ENCODE assay signal across 23 cellular contexts in genomic region chr19:1813837-1814217, GRCh38. TPM values are rescaled to one million over a fixed set of nuclear protein-coding genes. Genes with fewer than 3 reads are reported as not detected.
DNase-seq lines count a peak whose midpoint lies in the region; ATAC-seq and TF ChIP-seq lines count a peak whose summit lies in the region.
"Had no signal": no experiment of that assay in that cellular context is flagged by ENCODE, and none has a peak within 500 bp of the region (broad histone marks: within the 10 kb centered on the region; RNA-seq: fewer than 3 reads in every experiment).

No MANE protein-coding gene starts in this region.

- H3K4me3 ChIP-seq in BLaER1 = no peak overlapping the region
- peak overlapping the region; percentile 77 for H3K4me3 ChIP-seq in Loucy (ENCODE audit: low read length, poor library complexity, severe bottlenecking)

- H3K36me3 ChIP-seq in BLaER1 = peaks cover 45% of the 10 kb centered on the region
- peaks cover 27% of the 10 kb centered on the region; the same call in 1 of the 2 replicates for H3K36me3 ChIP-seq in Loucy (ENCODE audit: insufficient read depth, low read length)

- peaks cover 12% of the 10 kb centered on the region for H3K36me3 Mint-ChIP-seq in activated CD4-positive, alpha-beta T cell treated with anti-CD3 and anti-CD28 coated beads, Interleukin-2, amount 10 ng/mL, durations not matched to agents 7 days and 5 days (ENCODE audit: low read depth)
- H3K36me3 Mint-ChIP-seq in activated T-helper 17 cell treated with anti-CD3 and anti-CD28 coated beads, Interleukin-2, amount 50 U/mL, for 72 hours (ENCODE audit: low read depth) = peaks cover 13% of the 10 kb centered on the region
- H3K36me3 Mint-ChIP-seq: activated naive CD4-positive, alpha-beta T cell treated with anti-CD3 and anti-CD28 coated beads, Interleukin-2, amount 50 U/mL, for 72 hours had no signal

- peak overlapping the region; percentile 60; the same call in 1 of the 2 replicates for H3K9ac ChIP-seq in BLaER1
- peak overlapping the region; percentile 94 for H3K9ac ChIP-seq in Loucy (ENCODE audit: low read depth, low read length, poor library complexity, severe bottlenecking)

- H3K27ac Mint-ChIP-seq in activated CD4-positive, alpha-beta T cell treated with anti-CD3 and anti-CD28 coated beads, Interleukin-2, amount 10 ng/mL, durations not matched to agents 7 days and 5 days = peak overlapping the region; percentile 68
- no peak overlapping the region for H3K27ac Mint-ChIP-seq in activated T-helper 17 cell treated with anti-CD3 and anti-CD28 coated beads, Interleukin-2, amount 50 U/mL, for 72 hours
- H3K27ac Mint-ChIP-seq: activated T-cell treated with anti-CD3 and anti-CD28 coated beads, Interleukin-2, amount 50 U/mL, for 24 hours had no signal

- CTCF ChIA-PET in activated CD4-positive, alpha-beta T cell treated with anti-CD3 and anti-CD28 coated beads, Interleukin-2, amount 10 ng/mL, durations not matched to agents 7 days and 5 days (lab: Charles Lee) = interaction anchor here (0.9 to 2.8 kb wide), 3 partner anchors 13 to 268 kb away, joined by 3 to 17 read pairs (median 5); no protein-coding TSS in a partner anchor

- H4K20me1 ChIP-seq in BLaER1 (peaks cover 52% of the 10 kb centered on the region), Loucy (ENCODE audit: insufficient read depth, low read length, poor library complexity, severe bottlenecking) (no peaks in the 10 kb centered on the region)

- peak overlapping the region; percentile 36 for H3K27ac ChIP-seq in BLaER1
- H3K27ac ChIP-seq: suprapubic skin had no signal

- POLR2A ChIA-PET in activated CD4-positive, alpha-beta T cell treated with anti-CD3 and anti-CD28 coated beads, Interleukin-2, amount 10 ng/mL, durations not matched to agents 7 days and 5 days (lab: Charles Lee) = no interaction called here

- no peaks in the 10 kb centered on the region for H3K27me3 Mint-ChIP-seq in activated CD4-positive, alpha-beta T cell treated with anti-CD3 and anti-CD28 coated beads, Interleukin-2, amount 10 ng/mL, durations not matched to agents 7 days and 5 days
- no peaks in the 10 kb centered on the region for H3K27me3 Mint-ChIP-seq in activated T-helper 17 cell treated with anti-CD3 and anti-CD28 coated beads, Interleukin-2, amount 50 U/mL, for 72 hours
- H3K27me3 Mint-ChIP-seq: activated T-cell treated with anti-CD3 and anti-CD28 coated beads, Interleukin-2, amount 50 U/mL, for 24 hours had no signal

- H3K4me2 ChIP-seq in BLaER1 (peak overlapping the region; percentile 79), Loucy (ENCODE audit: low read depth, low read length, poor library complexity, severe bottlenecking) (peak overlapping the region; percentile 94)

- H3K4me1 ChIP-seq in BLaER1 (peaks cover 58% of the 10 kb centered on the region), Loucy (ENCODE audit: insufficient read depth, low read length, poor library complexity, severe bottlenecking) (peaks cover 24% of the 10 kb centered on the region)
- H3K4me1 ChIP-seq: BE2C had no signal

- peaks cover 16% of the 10 kb centered on the region; the same call in 1 of the 2 replicates for H3K79me2 ChIP-seq in Loucy (ENCODE audit: insufficient read depth, low read length)

- H3K9me2 ChIP-seq in Loucy (replicated peaks; ENCODE audit: low read depth, low read length) = no peaks in the 10 kb centered on the region

- no peak overlapping the region for H2AFZ ChIP-seq in Loucy (ENCODE audit: low read length)

- no peaks in the 10 kb centered on the region for H3K9me3 ChIP-seq in BLaER1
- H3K9me3 ChIP-seq in Loucy (ENCODE audit: insufficient read depth, low read depth, low read length) = no peaks in the 10 kb centered on the region
- H3K9me3 ChIP-seq: BE2C, suprapubic skin had no signal

- H3F3A ChIP-seq in Loucy (ENCODE audit: low read depth) = no peaks in the 10 kb centered on the region

- H3K4me3 Mint-ChIP-seq in activated CD4-positive, alpha-beta T cell treated with anti-CD3 and anti-CD28 coated beads, Interleukin-2, amount 10 ng/mL, durations not matched to agents 7 days and 5 days = no peak overlapping the region
- peak overlapping the region; percentile 92 for H3K4me3 Mint-ChIP-seq in activated T-helper 17 cell treated with anti-CD3 and anti-CD28 coated beads, Interleukin-2, amount 50 U/mL, for 72 hours

- TF ChIP-seq CTCF in Loucy (conservative IDR thresholded peaks at IDR 0.05; ENCODE audit: low read length) = no peak

- H3K27me3 ChIP-seq in BLaER1 = no peaks in the 10 kb centered on the region
- H3K27me3 ChIP-seq in Loucy (ENCODE audit: insufficient read depth, low read length, poor library complexity, severe bottlenecking) = no peaks in the 10 kb centered on the region
- H3K27me3 ChIP-seq: BE2C, suprapubic skin had no signal

- H3K9me3 Mint-ChIP-seq in activated CD4-positive, alpha-beta T cell treated with anti-CD3 and anti-CD28 coated beads, Interleukin-2, amount 10 ng/mL, durations not matched to agents 7 days and 5 days = no peaks in the 10 kb centered on the region
- H3K9me3 Mint-ChIP-seq in activated T-helper 17 cell treated with anti-CD3 and anti-CD28 coated beads, Interleukin-2, amount 50 U/mL, for 72 hours = no peaks in the 10 kb centered on the region
- H3K9me3 Mint-ChIP-seq: activated naive CD4-positive, alpha-beta T cell treated with anti-CD3 and anti-CD28 coated beads, Interleukin-2, amount 50 U/mL, for 72 hours; activated T-cell treated with anti-CD3 and anti-CD28 coated beads, Interleukin-2, amount 50 U/mL, for 24 hours had no signal

- ATAC-seq in activated T-helper 17 cell treated with anti-CD3 and anti-CD28 coated beads, Interleukin-2, amount 50 U/mL, for 72 hours (replicated peaks) = no peak
- ATAC-seq: activated naive CD4-positive, alpha-beta T cell treated with anti-CD3 and anti-CD28 coated beads, Interleukin-2, amount 50 U/mL, for 72 hours had no signal

- DNase-seq in activated CD4-positive, alpha-beta T cell treated with anti-CD3 and anti-CD28 coated beads, Interleukin-2, amount 10 ng/mL, durations not matched to agents 7 days and 5 days = no peak
- DNase-seq in activated CD4-positive, alpha-beta T cell treated with anti-CD3 and anti-CD28 coated beads for 4 hours = no peak
- DNase-seq in stimulated activated naive CD4-positive, alpha-beta T cell treated with Interleukin-2 at 50 U/mL for 16 hours (lab: John Stamatoyannopoulos, UW) = no peak
- no peak for DNase-seq in stimulated activated CD4-positive, alpha-beta T cell treated with anti-CD3 and anti-CD28 coated beads, Interleukin-1b, Interleukin-23, amount 100 ng/mL, for 48 hours
- DNase-seq in occipital lobe (lab: John Stamatoyannopoulos, UW) = no peak
- DNase-seq: activated CD4-positive, alpha-beta T cell treated with anti-CD3 and anti-CD28 coated beads, Interleukin-2, amount 50 U/mL, for 48 hours; activated T-cell treated with anti-CD3 and anti-CD28 coated beads, Interleukin-2, amount 50 U/mL, for 24 hours; BE2C; Calu3; effector CD4-positive, alpha-beta T cell; erythroblast; foreskin fibroblast; GOT3; hippocampal formation; NCI-H1694; NCI-H526 treated with DMSO at 0.1 percent for 48 hours; posterior cingulate gyrus; SIG-M5 had no signal

- H3K4me1 Mint-ChIP-seq in activated CD4-positive, alpha-beta T cell treated with anti-CD3 and anti-CD28 coated beads, Interleukin-2, amount 10 ng/mL, durations not matched to agents 7 days and 5 days = peaks cover 22% of the 10 kb centered on the region
- peaks cover 12% of the 10 kb centered on the region for H3K4me1 Mint-ChIP-seq in activated T-helper 17 cell treated with anti-CD3 and anti-CD28 coated beads, Interleukin-2, amount 50 U/mL, for 72 hours

RNA-seq across cellular contexts. Expression of gene ATP8B3, which starts 1.8 kb away (rescaled TPM):
- 10 to 100 TPM; 22.2 to 28.8 TPM for total RNA-seq in activated CD4-positive, alpha-beta T cell treated with anti-CD3 and anti-CD28 coated beads, Interleukin-2, amount 10 ng/mL, durations not matched to agents 7 days and 5 days
- 10 to 100 TPM; 10.1 to 44.8 TPM for total RNA-seq in activated T-helper 17 cell treated with anti-CD3 and anti-CD28 coated beads, Interleukin-2, amount 50 U/mL, for 72 hours
- under 0.01 TPM for total RNA-seq in occipital lobe

RNA-seq across cellular contexts. Expression of gene REXO1, which starts 34.5 kb away (rescaled TPM):
- total RNA-seq in activated CD4-positive, alpha-beta T cell treated with anti-CD3 and anti-CD28 coated beads, Interleukin-2, amount 10 ng/mL, durations not matched to agents 7 days and 5 days = 10 to 100 TPM; 44.2 to 54.7 TPM
- total RNA-seq in activated T-helper 17 cell treated with anti-CD3 and anti-CD28 coated beads, Interleukin-2, amount 50 U/mL, for 72 hours = 10 to 100 TPM; 39.7 to 50.0 TPM
- 2.8 TPM for total RNA-seq in occipital lobe

RNA-seq across cellular contexts. Expression of gene KLF16, which starts 49.6 kb away (rescaled TPM):
- 10 to 100 TPM; 24.0 to 25.5 TPM for total RNA-seq in activated CD4-positive, alpha-beta T cell treated with anti-CD3 and anti-CD28 coated beads, Interleukin-2, amount 10 ng/mL, durations not matched to agents 7 days and 5 days
- 10 to 100 TPM; 16.3 to 32.9 TPM for total RNA-seq in activated T-helper 17 cell treated with anti-CD3 and anti-CD28 coated beads, Interleukin-2, amount 50 U/mL, for 72 hours
- 3.3 TPM for total RNA-seq in occipital lobe

Comparison
In these comparisons a context has a peak if more than half of its experiments do, and no peak if none do; other contexts are left out.
1. RNA of gene ATP8B3, which starts 1.8 kb away (total RNA-seq): 10.1 to 44.8 TPM in activated T-helper 17 cell treated with anti-CD3 and anti-CD28 coated beads, Interleukin-2, amount 50 U/mL, for 72 hours and 22.2 to 28.8 TPM in activated CD4-positive, alpha-beta T cell treated with anti-CD3 and anti-CD28 coated beads, Interleukin-2, amount 10 ng/mL, durations not matched to agents 7 days and 5 days; under 0.01 TPM in occipital lobe (single experiment); every median in the first group is over 10 times any median in the second.
2. RNA of gene REXO1, which starts 34.5 kb away (total RNA-seq): 44.2 to 54.7 TPM in activated CD4-positive, alpha-beta T cell treated with anti-CD3 and anti-CD28 coated beads, Interleukin-2, amount 10 ng/mL, durations not matched to agents 7 days and 5 days and 39.7 to 50.0 TPM in activated T-helper 17 cell treated with anti-CD3 and anti-CD28 coated beads, Interleukin-2, amount 50 U/mL, for 72 hours; 2.8 TPM in occipital lobe (single experiment); every median in the first group is over 10 times any median in the second.